Comparison of ENCODE assay signal across 8 cellular contexts in the genomic region with DNA sequence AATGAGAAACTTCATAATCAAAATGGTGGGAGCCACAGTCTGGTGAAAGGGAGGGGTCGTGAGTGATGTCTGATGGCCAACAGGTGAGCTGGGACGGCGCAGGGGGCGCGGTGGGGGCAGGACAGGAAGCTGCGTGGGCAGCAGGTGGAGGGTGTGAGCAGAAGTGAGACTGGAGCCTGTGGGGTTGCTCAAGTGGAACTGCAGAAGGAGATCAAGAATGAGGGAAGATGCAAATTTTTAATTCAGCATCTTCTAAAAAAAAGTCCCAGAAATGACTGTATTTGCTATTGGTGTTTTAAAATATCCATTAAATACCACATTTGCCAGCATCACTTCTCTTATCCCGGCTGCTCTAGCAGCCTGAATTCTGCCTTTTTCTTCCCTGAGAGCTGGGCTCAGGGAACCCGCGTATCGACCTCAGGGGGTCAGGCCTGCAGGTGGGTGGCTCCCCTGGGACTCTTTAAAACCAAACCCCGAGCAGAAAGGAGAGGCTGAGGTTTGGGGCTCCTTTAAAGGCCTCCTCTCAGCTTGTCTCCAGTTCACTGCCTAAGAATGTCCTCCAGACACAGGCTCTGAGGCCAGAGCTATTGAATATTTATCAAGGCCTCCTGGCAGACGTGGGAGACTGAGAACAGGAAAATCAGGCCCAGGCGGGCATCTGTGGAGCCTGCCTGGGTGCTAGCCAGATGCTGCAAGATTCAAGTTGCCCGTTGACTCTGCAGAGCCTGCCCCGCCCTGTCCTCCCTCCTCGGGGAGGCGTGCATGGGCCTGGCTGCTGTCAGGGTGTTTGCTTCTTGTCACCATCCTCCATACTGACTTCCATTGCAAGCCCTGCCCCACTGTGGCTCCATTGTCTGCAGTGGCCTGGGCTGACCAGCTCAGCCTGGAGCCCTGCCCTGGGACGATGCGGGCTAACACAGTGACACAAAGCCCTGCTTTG. TPM values are rescaled to one million over a fixed set of nuclear protein-coding genes. Genes with fewer than 3 reads are reported as not detected.
A peak's percentile ranks its signal among the peaks of the same experiment; 100 is the strongest.
DNase-seq lines count a peak whose midpoint lies in the region; ATAC-seq and TF ChIP-seq lines count a peak whose summit lies in the region.

No MANE protein-coding gene starts in this region.

- H3K9me3 ChIP-seq in Peyer's patch (no peaks in the 10 kb centered on the region), left ventricle myocardium inferior (replicated peaks) (no peaks in the 10 kb centered on the region), suprapubic skin (no peaks in the 10 kb centered on the region)

- DNase-seq in AG10803 (ENCODE audit: low read depth): peak; percentile 13
- peak; percentile 65 to 89 (median 87) for DNase-seq in Peyer's patch
- no peak for DNase-seq in left ventricle myocardium inferior
- DNase-seq in suprapubic skin (ENCODE audit: low spot score in 2 of 2): peak in 1 of 2 donors; percentile 88
- DNase-seq in ACHN: no peak
- DNase-seq in erythroblast (lab: John Stamatoyannopoulos, UW): no peak

- 44% methylated on average over 13 of the region's 19 CpGs for WGBS in suprapubic skin

- no peak overlapping the region for H3K4me3 ChIP-seq in AG10803 (ENCODE audit: low read length)
- no peak overlapping the region for H3K4me3 ChIP-seq in Peyer's patch
- H3K4me3 ChIP-seq in left ventricle myocardium inferior: no peak overlapping the region
- no peak overlapping the region for H3K4me3 ChIP-seq in suprapubic skin

- H3K27me3 ChIP-seq in Peyer's patch (no peaks in the 10 kb centered on the region), left ventricle myocardium inferior (ENCODE audit: low read depth) (no peaks in the 10 kb centered on the region), suprapubic skin (no peaks in the 10 kb centered on the region)

- TF ChIP-seq POLR2A in Peyer's patch (IDR thresholded peaks at IDR 0.05) (no peak), suprapubic skin (IDR thresholded peaks at IDR 0.05) (no peak), erythroblast (IDR thresholded peaks at IDR 0.05; ENCODE audit: low read length) (no peak)

- TF ChIP-seq EP300 in suprapubic skin (IDR thresholded peaks at IDR 0.05): no peak

- H3K27ac ChIP-seq in Peyer's patch (peak overlapping the region; percentile 16 to 85 (median 44)), left ventricle myocardium inferior (replicated peaks) (peak overlapping the region; percentile 33), suprapubic skin (peak overlapping the region; percentile 59)

- ATAC-seq in GM18909 (IDR thresholded peaks at IDR 0.05; ENCODE audit: poor library complexity, unreplicated experiment) (peak; percentile 72), HG03060 (IDR thresholded peaks at IDR 0.05; ENCODE audit: low read depth, unreplicated experiment) (peak; percentile 52)

- no peak for TF ChIP-seq CTCF in AG10803 (conservative IDR thresholded peaks at IDR 0.05; ENCODE audit: low read length)
- TF ChIP-seq CTCF in Peyer's patch (IDR thresholded peaks at IDR 0.05): no peak
- TF ChIP-seq CTCF in left ventricle myocardium inferior (IDR thresholded peaks at IDR 0.05; ENCODE audit: borderline replicate concordance): no peak
- TF ChIP-seq CTCF in suprapubic skin (IDR thresholded peaks at IDR 0.05): no peak

- intact Hi-C loops in left ventricle myocardium inferior (cut with micrococcal nuclease): loop anchor here (2.0 kb wide), 1 partner anchor 97 kb away; no protein-coding TSS in a partner anchor

- in situ Hi-C loops in ACHN (cut with HindIII; ENCODE audit: low pct_ligation_motif_present, low pct_unique_long_range_greater_than_20kb, low sequenced_read_pairs): loop anchor here (25.0 kb wide), 1 partner anchor 104 kb away; no protein-coding TSS in a partner anchor

- H3K4me1 ChIP-seq in Peyer's patch (peaks cover 0 to 39% (median 20%) of the 10 kb centered on the region in 4 donors), left ventricle myocardium inferior (peaks cover 24% of the 10 kb centered on the region), suprapubic skin (peaks cover 60% of the 10 kb centered on the region)

- H3K36me3 ChIP-seq in Peyer's patch: no peaks in the 10 kb centered on the region
- H3K36me3 ChIP-seq in left ventricle myocardium inferior: no peaks in the 10 kb centered on the region
- H3K36me3 ChIP-seq in suprapubic skin: no peaks in the 10 kb centered on the region

RNA-seq across cellular contexts. Expression of a gene that starts 53.9 kb away (rescaled TPM):
- total RNA-seq in Peyer's patch: 10 to 100 TPM; 45.2 to 77.6 (median 53.3) TPM
- 83.6 TPM for total RNA-seq in left ventricle myocardium inferior
- total RNA-seq in suprapubic skin: 100 to 1,000 TPM in 2 of 4 donors, 10 to 100 TPM in 2; 71.3 to 115 (median 99.3) TPM

Comparison
In these comparisons a context has a peak if more than half of its experiments do, and no peak if none do; other contexts are left out.
1. DNase-seq: peak in AG10803 (single experiment) and Peyer's patch (3 of 3); none in left ventricle myocardium inferior (single experiment), ACHN (single experiment) and erythroblast (0 of 2).
2. Peak in every context shown above with its lines, with median percentiles within 50 percentile points of each other: H3K27ac ChIP-seq.